In genomic region chrX:53669258-53669657, GRCh38 we compare ENCODE assay signal across 23 cellular contexts.
"Had no signal": no experiment of that assay in that cellular context is flagged by ENCODE, and none has a peak within 500 bp of the region (broad histone marks: within the 10 kb centered on the region; RNA-seq: fewer than 3 reads in every experiment).

No MANE protein-coding gene starts in this region.

- H3K4me1 ChIP-seq: right lobe of liver, suprapubic skin, vagina had no signal

- H3K27ac Mint-ChIP-seq: naive B cell; stimulated activated effector memory CD8-positive, alpha-beta T cell treated with anti-CD3 and anti-CD28 coated beads, Interleukin-12 subunit alpha, Interleukin-12 subunit beta, amount 100 ng/mL, for 72 hours had no signal

- DNase-seq: effector memory CD4-positive, alpha-beta T cell; esophagus squamous epithelium; foreskin fibroblast; glutamatergic neuron; immature natural killer cell; left ventricle myocardium superior; naive B cell; occipital lobe; psoas muscle; retina; right lobe of liver; stimulated activated CD4-positive, alpha-beta T cell treated with anti-CD3 and anti-CD28 coated beads, Interleukin-4, amount 100 ng/mL, for 1 hour; stimulated activated CD8-positive, alpha-beta memory T cell treated with anti-CD3 and anti-CD28 coated beads, Interleukin-4, amount 100 ng/mL, for 48 hours; stimulated activated naive CD8-positive, alpha-beta T cell treated with anti-CD3 and anti-CD28 coated beads, Interleukin-15, Interleukin-2, amounts not matched to agents 100 U/mL and 50 U/mL, for 24 hours; thyroid gland; upper lobe of left lung had no signal

- FAIRE-seq: keratinocyte had no signal

- H3K9me3 ChIP-seq: esophagus squamous epithelium, gastroesophageal sphincter, psoas muscle, right lobe of liver, suprapubic skin, thyroid gland, upper lobe of left lung, vagina had no signal

- H3K27me3 ChIP-seq: esophagus squamous epithelium, gastroesophageal sphincter, right lobe of liver, suprapubic skin, thyroid gland, upper lobe of left lung, vagina had no signal

- H3K4me3 Mint-ChIP-seq: immature natural killer cell; naive B cell; nephron; stimulated activated effector memory CD8-positive, alpha-beta T cell treated with anti-CD3 and anti-CD28 coated beads, Interleukin-12 subunit alpha, Interleukin-12 subunit beta, amount 100 ng/mL, for 72 hours had no signal

- ATAC-seq: gastroesophageal sphincter; left ventricle myocardium superior; psoas muscle; right lobe of liver; stimulated activated effector memory CD8-positive, alpha-beta T cell treated with anti-CD3 and anti-CD28 coated beads, Interleukin-12 subunit alpha, Interleukin-12 subunit beta, amount 100 ng/mL, for 72 hours; stimulated activated naive CD8-positive, alpha-beta T cell treated with anti-CD3 and anti-CD28 coated beads, Interleukin-15, Interleukin-2, amounts not matched to agents 100 U/mL and 50 U/mL, for 24 hours had no signal

- H3K36me3 ChIP-seq: suprapubic skin, thyroid gland, vagina had no signal

- H3K4me3 ChIP-seq: esophagus squamous epithelium, gastroesophageal sphincter, psoas muscle, right lobe of liver, suprapubic skin, thyroid gland, upper lobe of left lung, vagina had no signal

- H3K9me3 Mint-ChIP-seq: immature natural killer cell; naive B cell; nephron; stimulated activated effector memory CD8-positive, alpha-beta T cell treated with anti-CD3 and anti-CD28 coated beads, Interleukin-12 subunit alpha, Interleukin-12 subunit beta, amount 100 ng/mL, for 72 hours had no signal

- H3K36me3 Mint-ChIP-seq: immature natural killer cell, naive B cell had no signal

- H3K27me3 Mint-ChIP-seq: naive B cell had no signal

- H3K27ac ChIP-seq: epithelial cell of prostate, esophagus squamous epithelium, gastroesophageal sphincter, psoas muscle, right lobe of liver, suprapubic skin, thyroid gland, upper lobe of left lung, vagina had no signal
